ENCODE assay signal across 8 cellular contexts in the genomic region with DNA sequence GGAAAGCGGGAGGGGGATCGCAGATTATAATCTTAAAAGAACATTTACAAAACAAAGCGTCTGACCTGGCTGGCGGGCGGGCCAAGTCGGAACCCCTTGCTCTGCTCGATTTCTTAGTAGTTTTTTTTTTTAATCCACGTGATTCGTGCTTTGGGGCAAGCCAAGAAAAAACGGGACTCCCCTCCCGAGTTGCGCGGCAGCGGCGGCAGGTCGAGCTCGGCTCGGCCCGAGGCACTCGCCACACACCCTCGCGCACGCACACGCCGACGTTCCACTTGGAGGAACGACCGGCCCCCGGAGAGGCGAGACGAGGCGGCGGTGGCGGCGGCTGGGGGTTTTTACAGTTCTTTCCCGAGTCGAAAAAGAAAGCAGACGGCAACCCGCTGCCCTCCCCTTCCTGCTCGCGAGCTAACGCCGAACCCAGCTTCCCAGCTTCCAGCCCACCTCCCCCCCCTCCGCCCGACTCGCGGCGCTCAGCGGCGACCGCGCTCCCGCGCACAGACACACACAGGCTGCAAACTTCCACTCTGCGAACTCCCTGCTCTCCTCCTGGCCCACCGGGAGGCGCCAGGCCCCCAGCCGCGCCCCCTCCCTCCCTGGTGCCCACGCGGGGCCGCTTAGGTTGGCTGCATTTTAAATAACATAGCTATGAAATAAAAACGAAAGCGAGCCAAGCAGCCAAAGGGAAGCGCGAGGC. TPM values are rescaled to one million over a fixed set of nuclear protein-coding genes. Genes with fewer than 3 reads are reported as not detected.
A peak's percentile ranks its signal among the peaks of the same experiment; 100 is the strongest.
DNase-seq lines count a peak whose midpoint lies in the region; ATAC-seq lines count a peak whose summit lies in the region.

No MANE protein-coding gene starts in this region.

- no peak overlapping the region for H3K23ac ChIP-seq in neuronal stem cell (ENCODE audit: low read depth, low read length, poor library complexity)

- H3K9me3 ChIP-seq in neuronal stem cell (replicated peaks in 1 of 2; ENCODE audit: control insufficient read depth in 2 of 2, insufficient read depth in 1 of 2, low read depth in 1 of 2, low read length in 2 of 2) = no peaks in the 10 kb centered on the region

- H2AFZ ChIP-seq in neuronal stem cell (ENCODE audit: low read length) = no peak overlapping the region

- WGBS in neuronal stem cell (ENCODE audit: extremely low coverage in 2 of 2, insufficient read length in 2 of 2, insufficient replicate concordance in 1 of 2), 2 donors = no CpG with 5 or more reads among the region's 66 CpGs

- peak overlapping the region; percentile 69 for H3K4me2 ChIP-seq in neuronal stem cell (ENCODE audit: insufficient read depth, low read length, poor library complexity, severe bottlenecking)

- peak overlapping the region; percentile 60 to 80 for H3K4me3 ChIP-seq in neuronal stem cell (ENCODE audit: low read length in 2 of 2)

- no peak overlapping the region for H3K14ac ChIP-seq in neuronal stem cell (ENCODE audit: low read length)

- peak overlapping the region; percentile 76 for H3K18ac ChIP-seq in neuronal stem cell (ENCODE audit: low read length)

- H4K8ac ChIP-seq in neuronal stem cell (ENCODE audit: low read depth, low read length) = no peak overlapping the region

- no peak overlapping the region for H3K27ac ChIP-seq in neuronal stem cell (replicated peaks; ENCODE audit: low read length)

- H3K79me1 ChIP-seq in neuronal stem cell (ENCODE audit: low read depth, low read length) = peaks cover 2% of the 10 kb centered on the region

- H3K27me3 Mint-ChIP-seq in activated T-helper 1 cell treated with anti-CD3 and anti-CD28 coated beads, Interleukin-12 subunit alpha, Interleukin-12 subunit beta, Interleukin-2, Interleukin-4 antibody, amounts not matched to agents 30 ng/mL and 10 ng/mL and 1 ng/mL, durations not matched to agents 14 hours and 24 hours and 36 hours (ENCODE audit: insufficient read depth) = no peaks in the 10 kb centered on the region

- peaks cover 0 to 15% (median 0%) of the 10 kb centered on the region in 3 experiments for H3K27me3 ChIP-seq in neuronal stem cell (ENCODE audit: control insufficient read depth in 3 of 3, insufficient read depth in 3 of 3, low read depth in 1 of 3, low read length in 3 of 3)

- peaks cover 9% of the 10 kb centered on the region for H3K36me3 Mint-ChIP-seq in activated T-helper 1 cell treated with anti-CD3 and anti-CD28 coated beads, Interleukin-12 subunit alpha, Interleukin-12 subunit beta, Interleukin-2, Interleukin-4 antibody, amounts not matched to agents 30 ng/mL and 10 ng/mL and 1 ng/mL, durations not matched to agents 14 hours and 24 hours and 36 hours (ENCODE audit: low read depth)

- peak overlapping the region; percentile 89 for H3K4me3 Mint-ChIP-seq in activated T-helper 1 cell treated with anti-CD3 and anti-CD28 coated beads, Interleukin-12 subunit alpha, Interleukin-12 subunit beta, Interleukin-2, Interleukin-4 antibody, amounts not matched to agents 30 ng/mL and 10 ng/mL and 1 ng/mL, durations not matched to agents 14 hours and 24 hours and 36 hours

- no peak overlapping the region for H3K4ac ChIP-seq in neuronal stem cell (ENCODE audit: low read length)

- intact Hi-C loops in activated T-helper 1 cell treated with anti-CD3 and anti-CD28 coated beads, Interleukin-12 subunit alpha, Interleukin-12 subunit beta, Interleukin-2, Interleukin-4 antibody, amounts not matched to agents 30 ng/mL and 10 ng/mL and 1 ng/mL, durations not matched to agents 14 hours and 24 hours and 36 hours (cut with micrococcal nuclease) = loop anchor here (1.0 to 10.0 kb wide), 10 partner anchors 10 to 988 kb away; partner anchors contain the start of gene USP9X

- no peak overlapping the region for H2BK15ac ChIP-seq in neuronal stem cell (ENCODE audit: low read length)

- no peak overlapping the region for H2BK12ac ChIP-seq in neuronal stem cell (ENCODE audit: low read length)

- no peak overlapping the region for H2BK120ac ChIP-seq in neuronal stem cell (ENCODE audit: low read depth, low read length)

- ATAC-seq in HG03521 (IDR thresholded peaks at IDR 0.05; ENCODE audit: unreplicated experiment) (no peak), GM19324 (IDR thresholded peaks at IDR 0.05; ENCODE audit: low FRiP score, unreplicated experiment) (no peak), HG03135 (IDR thresholded peaks at IDR 0.05; ENCODE audit: unreplicated experiment) (no peak)

- no peaks in the 10 kb centered on the region for H3K9me3 Mint-ChIP-seq in activated T-helper 1 cell treated with anti-CD3 and anti-CD28 coated beads, Interleukin-12 subunit alpha, Interleukin-12 subunit beta, Interleukin-2, Interleukin-4 antibody, amounts not matched to agents 30 ng/mL and 10 ng/mL and 1 ng/mL, durations not matched to agents 14 hours and 24 hours and 36 hours

- no peak overlapping the region for H2BK5ac ChIP-seq in neuronal stem cell (ENCODE audit: low read length)

- H3K27ac Mint-ChIP-seq in activated T-helper 1 cell treated with anti-CD3 and anti-CD28 coated beads, Interleukin-12 subunit alpha, Interleukin-12 subunit beta, Interleukin-2, Interleukin-4 antibody, amounts not matched to agents 30 ng/mL and 10 ng/mL and 1 ng/mL, durations not matched to agents 14 hours and 24 hours and 36 hours = peak overlapping the region; percentile 93

- peaks cover 10 to 26% of the 10 kb centered on the region in 2 donors for H3K4me1 ChIP-seq in neuronal stem cell (ENCODE audit: control insufficient read depth in 2 of 2, insufficient read depth in 1 of 2, low read depth in 1 of 2, low read length in 2 of 2)

- peaks cover 23% of the 10 kb centered on the region for H3K4me1 Mint-ChIP-seq in activated T-helper 1 cell treated with anti-CD3 and anti-CD28 coated beads, Interleukin-12 subunit alpha, Interleukin-12 subunit beta, Interleukin-2, Interleukin-4 antibody, amounts not matched to agents 30 ng/mL and 10 ng/mL and 1 ng/mL, durations not matched to agents 14 hours and 24 hours and 36 hours (ENCODE audit: low read depth)

- H3K9ac ChIP-seq in neuronal stem cell (ENCODE audit: low read depth, low read length, poor library complexity) = no peak overlapping the region

- DNase-seq in EL = peak; percentile 41
- peak; percentile 11 for DNase-seq in NCI-H2171 treated with DMSO at 0.1 percent for 48 hours (lab: John Stamatoyannopoulos, UW)
- DNase-seq in activated T-helper 1 cell treated with anti-CD3 and anti-CD28 coated beads, Interleukin-12 subunit alpha, Interleukin-12 subunit beta, Interleukin-2, Interleukin-4 antibody, amounts not matched to agents 30 ng/mL and 10 ng/mL and 1 ng/mL, durations not matched to agents 14 hours and 24 hours and 36 hours (ENCODE audit: low spot score) = peak; percentile 69
- peak; percentile 37 for DNase-seq in fibroblast of peridontal ligament (ENCODE audit: extremely low read depth)
- no peak for DNase-seq in neuronal stem cell (ENCODE audit: low spot score)

- H4K91ac ChIP-seq in neuronal stem cell (ENCODE audit: low read depth, low read length, poor library complexity) = no peak overlapping the region

- H2AK5ac ChIP-seq in neuronal stem cell (ENCODE audit: low read depth, low read length) = no peak overlapping the region

- no peaks in the 10 kb centered on the region for H3K36me3 ChIP-seq in neuronal stem cell (replicated peaks in 1 of 2; ENCODE audit: control insufficient read depth in 2 of 2, insufficient read depth in 2 of 2, low read length in 2 of 2)

RNA-seq across cellular contexts. Expression of gene BCOR, which starts 1.2 kb away (rescaled TPM):
- total RNA-seq in activated T-helper 1 cell treated with anti-CD3 and anti-CD28 coated beads, Interleukin-12 subunit alpha, Interleukin-12 subunit beta, Interleukin-2, Interleukin-4 antibody, amounts not matched to agents 30 ng/mL and 10 ng/mL and 1 ng/mL, durations not matched to agents 14 hours and 24 hours and 36 hours = 65.2 and 72.0 TPM in 2 replicates
- polyA plus RNA-seq in neuronal stem cell (2013, experiment 1 of 2) = 5.4 TPM
- polyA plus RNA-seq in neuronal stem cell (2013, experiment 2 of 2) = 5.2 TPM
